10 cellular contexts compared by ENCODE assay signal in the genomic region with DNA sequence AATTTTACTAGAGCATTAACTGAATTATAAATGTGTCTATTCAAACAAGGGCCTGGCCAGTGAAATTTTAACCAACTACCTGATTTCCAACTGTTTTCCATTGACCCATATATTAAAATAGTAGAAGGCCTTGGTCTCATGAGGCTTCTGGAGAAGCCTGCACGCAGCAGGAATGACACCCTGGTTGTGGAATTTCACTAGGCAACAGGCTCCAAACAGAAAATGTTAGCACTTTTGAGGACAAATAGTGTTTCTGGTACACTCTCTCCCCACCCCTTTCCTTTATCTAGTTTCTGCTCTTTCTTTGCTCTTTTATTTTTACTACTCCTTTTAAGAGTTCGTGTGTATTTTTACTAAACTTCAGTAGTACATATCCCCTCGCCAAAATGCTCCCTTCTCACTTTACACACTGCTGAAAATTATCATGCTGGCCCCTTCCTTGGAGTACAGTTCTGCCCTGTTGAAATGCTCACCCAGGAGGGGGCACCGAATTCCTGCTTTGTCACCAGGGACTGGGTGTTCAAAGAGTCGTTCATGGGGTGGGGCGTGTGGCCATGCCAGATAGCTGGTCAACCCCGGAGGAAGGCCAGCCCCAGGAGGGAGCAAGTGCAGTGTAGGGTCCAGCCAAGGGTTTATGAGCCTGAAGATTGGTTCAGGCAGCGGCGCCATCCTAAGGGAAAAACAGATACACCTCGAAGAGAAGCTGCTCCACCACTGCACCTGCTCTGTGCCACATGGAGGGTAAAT. TPM values are rescaled to one million over a fixed set of nuclear protein-coding genes. Genes with fewer than 3 reads are reported as not detected.
DNase-seq lines count a peak whose midpoint lies in the region; TF ChIP-seq lines count a peak whose summit lies in the region.
"Had no signal": no experiment of that assay in that cellular context is flagged by ENCODE, and none has a peak within 500 bp of the region (broad histone marks: within the 10 kb centered on the region; RNA-seq: fewer than 3 reads in every experiment).

No MANE protein-coding gene starts in this region.

- CTCF ChIA-PET in CD4-positive, alpha-beta memory T cell (lab: Charles Lee; ENCODE audit: partially characterized antibody) = interaction anchor here (0.8 to 5.3 kb wide), 6 partner anchors 10 to 39 kb away, joined by 3 to 93 read pairs (median 7); no protein-coding TSS in a partner anchor
- CTCF ChIA-PET in GM10248 (lab: Yijun Ruan, JAX) = interaction anchor here (3.9 kb wide), 1 partner anchor 14 kb away, joined by 13 read pairs; no protein-coding TSS in a partner anchor

- H3K4me1 Mint-ChIP-seq in CD4-positive, alpha-beta memory T cell = peaks cover 60 to 85% (median 74%) of the 10 kb centered on the region in 4 donors

- intact Hi-C loops in CD4-positive, alpha-beta memory T cell (cut with micrococcal nuclease) = loop anchor here (10.0 kb wide), 1 partner anchor 239 kb away; no protein-coding TSS in a partner anchor
- intact Hi-C loops in sigmoid colon (cut with DNase I) = no loop called here

- peak in 1 of 4 donors; percentile 39 for TF ChIP-seq EP300 in sigmoid colon (IDR thresholded peaks at IDR 0.05)

- H3K36me3 ChIP-seq in CD4-positive, alpha-beta memory T cell (ENCODE audit: insufficient read depth, low read length) = no peaks in the 10 kb centered on the region
- H3K36me3 ChIP-seq in SJSA1 (no peaks in the 10 kb centered on the region), sigmoid colon (no peaks in the 10 kb centered on the region)

- no peaks in the 10 kb centered on the region for H3K36me3 Mint-ChIP-seq in CD4-positive, alpha-beta memory T cell

- no peak overlapping the region for H3K4me3 ChIP-seq in CD4-positive, alpha-beta memory T cell (ENCODE audit: low read length in 2 of 2)
- H3K4me3 ChIP-seq in SJSA1 = no peak overlapping the region
- H3K4me3 ChIP-seq in sigmoid colon = no peak overlapping the region

- no peaks in the 10 kb centered on the region for H3K27me3 Mint-ChIP-seq in CD4-positive, alpha-beta memory T cell

- TF ChIP-seq CTCF in sigmoid colon (IDR thresholded peaks at IDR 0.05) (no peak), GM10248 (IDR thresholded peaks at IDR 0.05; ENCODE audit: control extremely low read depth, extremely low read depth, low read depth, missing control alignments) (no peak)

- 75 to 78% methylated on average over 10 of the region's 10 CpGs for WGBS in sigmoid colon, 2 donors

- H3K9me3 Mint-ChIP-seq in CD4-positive, alpha-beta memory T cell = no peaks in the 10 kb centered on the region

- H3K27ac Mint-ChIP-seq in CD4-positive, alpha-beta memory T cell = peak overlapping the region; percentile 12 to 91 (median 70)

- no peak for TF ChIP-seq POLR2A in sigmoid colon (IDR thresholded peaks at IDR 0.05)

- no peak overlapping the region for H3K27ac ChIP-seq in CD4-positive, alpha-beta memory T cell (ENCODE audit: low read depth, low read length)
- peak overlapping the region; percentile 67 for H3K27ac ChIP-seq in SJSA1
- peak overlapping the region; percentile 43 to 80 (median 65) for H3K27ac ChIP-seq in sigmoid colon

- POLR2A ChIA-PET in CD4-positive, alpha-beta memory T cell (lab: Charles Lee; ENCODE audit: partially characterized antibody) = interaction anchor here (2.1 to 7.1 kb wide), 4 partner anchors 9 to 40 kb away, joined by 9 to 59 read pairs (median 15); no protein-coding TSS in a partner anchor
- POLR2A ChIA-PET in GM10248 (lab: Yijun Ruan, JAX) = no interaction called here

- H3K9me3 ChIP-seq in CD4-positive, alpha-beta memory T cell (ENCODE audit: control insufficient read depth in 1 of 2, low read length in 2 of 2) = no peaks in the 10 kb centered on the region
- H3K9me3 ChIP-seq in SJSA1 (replicated peaks) (no peaks in the 10 kb centered on the region), sigmoid colon (no peaks in the 10 kb centered on the region)

- H3K4me1 ChIP-seq in CD4-positive, alpha-beta memory T cell (ENCODE audit: insufficient read depth, low read length) = peaks cover 85% of the 10 kb centered on the region
- H3K4me1 ChIP-seq in SJSA1 (replicated peaks) (peaks cover 60% of the 10 kb centered on the region), sigmoid colon (peaks cover 0 to 35% (median 23%) of the 10 kb centered on the region in 4 donors)

- H3K4me3 Mint-ChIP-seq in CD4-positive, alpha-beta memory T cell = peak overlapping the region in 6 of 8 donors; percentile 19 to 71 (median 54)

- H3K27me3 ChIP-seq in CD4-positive, alpha-beta memory T cell (ENCODE audit: insufficient read depth, low read length) = no peaks in the 10 kb centered on the region
- H3K27me3 ChIP-seq in SJSA1 (replicated peaks) (no peaks in the 10 kb centered on the region), sigmoid colon (no peaks in the 10 kb centered on the region)

- no peak for DNase-seq in CD4-positive, alpha-beta memory T cell
- DNase-seq in SJSA1 (ENCODE audit: low read depth in 1 of 2, low spot score in 2 of 2) (no peak), fibroblast of the conjunctiva (ENCODE audit: low read depth) (peak; percentile 79), sigmoid colon (no peak), GM10248 (ENCODE audit: extremely low spot score) (no peak), NCI-H510A (lab: John Stamatoyannopoulos, UW) (no peak)
- DNase-seq in stimulated activated CD4-positive, alpha-beta T cell treated with anti-CD3 and anti-CD28 coated beads, Interleukin-4, amount 100 ng/mL, for 1 hour = no peak
- no peak for DNase-seq in stimulated activated CD4-positive, alpha-beta T cell treated with anti-CD3 and anti-CD28 coated beads, Interleukin-15, amount 100 ng/mL, for 24 hours
- DNase-seq: activated CD8-positive, alpha-beta memory T cell treated with anti-CD3 and anti-CD28 coated beads, Interleukin-2, amount 50 U/mL, for 4 hours had no signal

RNA-seq across cellular contexts. Expression of gene COL6A3, which starts 22.1 kb away (rescaled TPM):
- total RNA-seq in CD4-positive, alpha-beta memory T cell = 1 to 10 TPM; 1.5 to 2.1 TPM
- polyA plus RNA-seq in CD4-positive, alpha-beta memory T cell = under 1 TPM in 1 of 2 donors, not detected in 1; 0.56 TPM
- total RNA-seq in SJSA1 (2014; rRNA removed; shearing (Covaris generic)) = 160 and 243 TPM in 2 replicates
- total RNA-seq in sigmoid colon = 100 to 1,000 TPM; 233 to 715 (median 381) TPM
- polyA plus RNA-seq in sigmoid colon = 10 to 100 TPM in 1 of 3 donors, 1 to 10 TPM in 2; 2.8 to 66.9 (median 9.0) TPM
- total RNA-seq: HT-29 had no signal

RNA-seq across cellular contexts. Expression of gene MLPH, which starts 51.0 kb away (rescaled TPM):
- total RNA-seq in CD4-positive, alpha-beta memory T cell = not detected
- not detected for polyA plus RNA-seq in CD4-positive, alpha-beta memory T cell
- total RNA-seq in SJSA1 (2014; rRNA removed; shearing (Covaris generic)) = 0.50 TPM in 1 of 2 replicates, not detected in the other
- 10 to 100 TPM in 1 of 4 donors, 1 to 10 TPM in 3; 1.8 to 21.9 (median 4.6) TPM for total RNA-seq in sigmoid colon
- polyA plus RNA-seq in sigmoid colon = 10 to 100 TPM; 45.0 to 79.3 (median 56.2) TPM

Comparison
In these comparisons a context has a peak if more than half of its experiments do, and no peak if none do; other contexts are left out.
1. RNA of gene COL6A3, which starts 22.1 kb away (total RNA-seq): 233 to 715 TPM in sigmoid colon and 160 to 243 TPM in SJSA1; 1.5 to 2.1 TPM in CD4-positive, alpha-beta memory T cell; every median in the first group is over 10 times any median in the second.